In the genomic region with DNA sequence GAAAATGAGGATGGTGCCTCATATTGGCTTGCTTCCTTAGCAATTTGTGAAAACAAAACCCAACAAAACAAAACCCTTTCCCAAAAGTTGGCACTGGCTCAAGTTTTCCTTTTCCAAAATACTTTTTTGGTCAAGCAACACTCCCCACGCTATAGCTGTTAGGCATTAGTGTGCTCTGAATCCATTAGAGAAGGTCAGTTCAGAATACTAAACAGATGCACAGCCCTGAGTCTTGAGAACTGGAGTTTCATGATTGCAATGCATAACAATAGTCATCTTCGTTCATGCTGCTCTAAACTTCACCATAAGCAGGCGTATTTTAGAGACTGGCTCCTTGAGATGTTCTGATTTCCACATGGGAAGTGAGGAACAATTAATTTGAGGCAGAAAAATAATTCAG, we compare ENCODE assay signal across 13 cellular contexts.
A peak's percentile ranks its signal among the peaks of the same experiment; 100 is the strongest.
DNase-seq lines count a peak whose midpoint lies in the region; TF ChIP-seq lines count a peak whose summit lies in the region.
"Had no signal": no experiment of that assay in that cellular context is flagged by ENCODE, and none has a peak within 500 bp of the region (broad histone marks: within the 10 kb centered on the region; RNA-seq: fewer than 3 reads in every experiment).

No MANE protein-coding gene starts in this region.

- no peaks in the 10 kb centered on the region for H3K27me3 ChIP-seq in ascending aorta
- H3K27me3 ChIP-seq in esophagus muscularis mucosa = no peaks in the 10 kb centered on the region
- H3K27me3 ChIP-seq in transverse colon = no peaks in the 10 kb centered on the region

- peak overlapping the region; percentile 91 to 93 for H3K27ac ChIP-seq in ascending aorta
- H3K27ac ChIP-seq in esophagus muscularis mucosa (replicated peaks in 1 of 4) = peak overlapping the region; percentile 81 to 89 (median 84)
- H3K27ac ChIP-seq in transverse colon = peak overlapping the region; percentile 74 to 84 (median 82)

- H3K9me3 ChIP-seq in ascending aorta = no peaks in the 10 kb centered on the region
- no peaks in the 10 kb centered on the region for H3K9me3 ChIP-seq in esophagus muscularis mucosa
- H3K9me3 ChIP-seq in transverse colon = no peaks in the 10 kb centered on the region

- H3K4me3 ChIP-seq in ascending aorta = no peak overlapping the region
- no peak overlapping the region for H3K4me3 ChIP-seq in esophagus muscularis mucosa
- H3K4me3 ChIP-seq in transverse colon = no peak overlapping the region

- no peak for TF ChIP-seq EP300 in esophagus muscularis mucosa (IDR thresholded peaks at IDR 0.05)
- TF ChIP-seq EP300 in transverse colon (IDR thresholded peaks at IDR 0.05; ENCODE audit: low read depth) = no peak

- TF ChIP-seq CTCF in ascending aorta (IDR thresholded peaks at IDR 0.05) (no peak), esophagus muscularis mucosa (IDR thresholded peaks at IDR 0.05) (no peak), transverse colon (IDR thresholded peaks at IDR 0.05) (no peak)

- peaks cover 10 to 54% of the 10 kb centered on the region in 2 donors for H3K4me1 ChIP-seq in ascending aorta
- H3K4me1 ChIP-seq in esophagus muscularis mucosa = peaks cover 48 to 57% (median 55%) of the 10 kb centered on the region in 4 donors
- H3K4me1 ChIP-seq in transverse colon = peaks cover 14 to 27% (median 17%) of the 10 kb centered on the region in 4 donors

- 57% methylated on average over 3 of the region's 3 CpGs for WGBS in esophagus muscularis mucosa
- WGBS in transverse colon (ENCODE audit: low coverage in 1 of 2), 2 donors = 70 to 90% methylated on average over 2 to 3 of the region's 3 CpGs

- DNase-seq in ascending aorta (ENCODE audit: low spot score in 2 of 2) = peak in 1 of 2 donors; percentile 44
- DNase-seq in esophagus muscularis mucosa (ENCODE audit: extremely low spot score) = no peak
- peak; percentile 46 for DNase-seq in myocyte (ENCODE audit: low read depth)
- no peak for DNase-seq in transverse colon
- DNase-seq in anterior cingulate cortex (lab: John Stamatoyannopoulos, UW) = no peak
- DNase-seq in stimulated activated CD8-positive, alpha-beta memory T cell treated with anti-CD3 and anti-CD28 coated beads, Interleukin-4, amount 100 ng/mL, for 48 hours = no peak
- DNase-seq in NCI-H69 (lab: John Stamatoyannopoulos, UW) = no peak
- DNase-seq: activated CD4-positive, alpha-beta T cell treated with anti-CD3 and anti-CD28 coated beads for 1 hour; activated CD8-positive, alpha-beta memory T cell treated with anti-CD3 and anti-CD28 coated beads, Interleukin-2, amount 50 U/mL, for 4 hours; activated naive CD4-positive, alpha-beta T cell treated with Interleukin-2 at 50 U/mL for 16 hours; effector CD4-positive, alpha-beta T cell; NK-92 treated with Interleukin-12 subunit alpha and Interleukin-12 subunit beta, amount 100 ng/mL, for 24 hours; stimulated activated naive CD8-positive, alpha-beta T cell treated with anti-CD3 and anti-CD28 coated beads, Interleukin-15, amount 100 ng/mL, for 72 hours had no signal

- in situ Hi-C loops in transverse colon (cut with MboI; ENCODE audit: low pct_ligation_motif_present in 1 of 4, low pct_unique_long_range_greater_than_20kb in 1 of 4, low sequenced_read_pairs in 3 of 4) = loop anchor here in 2 of 4 donors (10.0 to 25.0 kb wide), 3 partner anchors 101 to 599 kb away; no protein-coding TSS in a partner anchor

- intact Hi-C loops in ascending aorta (cut with DNase I) (loop anchor here (5.0 kb wide), 2 partner anchors 174 to 1776 kb away; partner anchors contain the start of gene KLF9), esophagus muscularis mucosa (cut with DNase I) (loop anchor here (5.0 kb wide), 1 partner anchor 94 kb away; no protein-coding TSS in a partner anchor), transverse colon (cut with DNase I; ENCODE audit: low total_unique reads) (loop anchor here (5.0 kb wide), 1 partner anchor 169 kb away; no protein-coding TSS in a partner anchor)

- no peaks in the 10 kb centered on the region for H3K36me3 ChIP-seq in ascending aorta
- H3K36me3 ChIP-seq in esophagus muscularis mucosa = no peaks in the 10 kb centered on the region
- no peaks in the 10 kb centered on the region for H3K36me3 ChIP-seq in transverse colon

- TF ChIP-seq POLR2A in esophagus muscularis mucosa (IDR thresholded peaks at IDR 0.05; ENCODE audit: low read depth) (no peak), transverse colon (IDR thresholded peaks at IDR 0.05) (no peak)
